ENCODE assay signal across 8 cellular contexts in the genomic region with DNA sequence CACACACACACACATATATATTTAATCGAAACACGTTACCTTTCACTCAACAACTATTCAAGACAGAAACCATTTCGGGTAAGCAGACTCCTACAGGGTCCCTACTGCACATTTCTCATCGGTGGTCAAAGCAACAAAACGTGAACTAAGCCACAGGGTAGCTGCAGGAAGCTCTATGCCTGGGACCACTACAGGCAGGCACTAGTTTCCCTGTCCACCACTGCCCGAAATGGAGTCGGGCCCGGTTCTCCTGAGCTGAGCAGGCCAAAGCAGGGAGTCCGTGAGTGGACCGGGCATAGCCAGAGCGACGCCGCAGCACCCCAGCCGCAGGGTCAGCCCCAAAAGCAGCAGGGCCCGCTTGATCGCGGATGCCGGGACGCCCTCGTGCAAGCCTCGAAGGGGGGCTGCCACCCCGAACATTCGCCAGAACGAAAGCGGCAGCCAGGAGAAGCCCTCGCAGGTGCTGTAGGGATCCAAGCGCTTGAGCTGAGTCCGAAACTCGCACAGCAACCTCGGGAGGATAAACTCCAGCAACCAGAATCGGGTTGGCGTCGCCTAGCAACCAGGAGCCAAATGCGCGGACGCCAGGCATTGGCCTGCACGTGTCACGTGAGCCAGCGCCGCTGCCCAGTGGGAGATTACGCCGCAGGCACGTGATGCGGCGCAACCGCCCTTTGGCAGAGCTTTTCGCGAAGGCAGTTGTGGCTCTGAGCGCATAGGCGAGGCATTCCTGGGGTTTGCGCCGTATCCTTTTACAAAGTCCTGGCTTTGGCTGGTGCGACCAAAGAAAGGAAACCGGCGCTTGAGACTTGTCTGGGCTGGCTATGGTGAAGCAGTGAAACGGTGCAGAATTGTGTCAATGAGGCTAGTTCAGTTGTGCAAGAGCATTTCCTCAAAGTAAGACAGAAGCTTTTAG. TPM values are rescaled to one million over a fixed set of nuclear protein-coding genes. Genes with fewer than 3 reads are reported as not detected.
DNase-seq lines count a peak whose midpoint lies in the region; ATAC-seq, FAIRE-seq and TF ChIP-seq lines count a peak whose summit lies in the region.

No MANE protein-coding gene starts in this region.

- H3K4me3 Mint-ChIP-seq in activated T-helper 2 cell treated with anti-CD3 and anti-CD28 coated beads, Interferon-gamma antibody, Interleukin-2, Interleukin-4, amounts not matched to agents 10 μg/mL and 5 μg/mL and 100 μg/mL, durations not matched to agents 14 hours and 24 hours and 36 hours (ENCODE audit: low read depth): peak overlapping the region; percentile 69
- H3K4me3 Mint-ChIP-seq in naive B cell: peak overlapping the region; percentile 70 to 91 (median 89)

- no peaks in the 10 kb centered on the region for H3K36me3 ChIP-seq in fibroblast of lung (ENCODE audit: control insufficient read depth, insufficient read depth, low read length)

- H3K27me3 Mint-ChIP-seq in activated T-helper 2 cell treated with anti-CD3 and anti-CD28 coated beads, Interferon-gamma antibody, Interleukin-2, Interleukin-4, amounts not matched to agents 10 μg/mL and 5 μg/mL and 100 μg/mL, durations not matched to agents 14 hours and 24 hours and 36 hours (ENCODE audit: low read depth): peaks cover 4% of the 10 kb centered on the region
- H3K27me3 Mint-ChIP-seq in naive B cell: peaks cover 0 to 8% (median 0%) of the 10 kb centered on the region in 3 donors

- H3K4me3 ChIP-seq in fibroblast of lung (replicated peaks in 1 of 4; ENCODE audit: control extremely low read depth in 1 of 4, insufficient read depth in 1 of 4, low read depth in 3 of 4, low read length in 4 of 4): peak overlapping the region; percentile 73 to 93 (median 80)

- H4K20me1 ChIP-seq in fibroblast of lung (ENCODE audit: control insufficient read depth, extremely low read depth, insufficient read depth, low read length): no peaks in the 10 kb centered on the region

- peak overlapping the region; percentile 90 for H3K27ac ChIP-seq in fibroblast of lung (ENCODE audit: insufficient read depth, low read length)

- TF ChIP-seq CTCF in D721Med (IDR thresholded peaks at IDR 0.05; ENCODE audit: insufficient read depth, missing control alignments): no peak
- TF ChIP-seq CTCF in fibroblast of lung (conservative IDR thresholded peaks at IDR 0.05 in 1 of 2, IDR thresholded peaks at IDR 0.05 in 1 of 2; ENCODE audit: low read depth in 1 of 2, low read length in 2 of 2): no peak

- peaks cover 10% of the 10 kb centered on the region for H3K4me1 Mint-ChIP-seq in activated T-helper 2 cell treated with anti-CD3 and anti-CD28 coated beads, Interferon-gamma antibody, Interleukin-2, Interleukin-4, amounts not matched to agents 10 μg/mL and 5 μg/mL and 100 μg/mL, durations not matched to agents 14 hours and 24 hours and 36 hours (ENCODE audit: low read depth)
- peaks cover 9 to 14% (median 12%) of the 10 kb centered on the region in 3 donors for H3K4me1 Mint-ChIP-seq in naive B cell

- no peaks in the 10 kb centered on the region for H3K4me1 ChIP-seq in fibroblast of lung (ENCODE audit: control insufficient read depth, extremely low read depth, insufficient read depth, low read length)

- H3K27me3 ChIP-seq in fibroblast of lung (ENCODE audit: control insufficient read depth, insufficient read depth, low read length): no peaks in the 10 kb centered on the region

- peak overlapping the region; percentile 98 for H3K4me2 ChIP-seq in fibroblast of lung (ENCODE audit: extremely low read depth, insufficient read depth, low read length)

- no peaks in the 10 kb centered on the region for H3K9me3 ChIP-seq in fibroblast of lung (ENCODE audit: control insufficient read depth, insufficient read depth, low read depth, low read length)

- H3K36me3 Mint-ChIP-seq in activated T-helper 2 cell treated with anti-CD3 and anti-CD28 coated beads, Interferon-gamma antibody, Interleukin-2, Interleukin-4, amounts not matched to agents 10 μg/mL and 5 μg/mL and 100 μg/mL, durations not matched to agents 14 hours and 24 hours and 36 hours (ENCODE audit: low read depth): no peaks in the 10 kb centered on the region
- H3K36me3 Mint-ChIP-seq in naive B cell: no peaks in the 10 kb centered on the region

- intact Hi-C loops in activated T-helper 2 cell treated with anti-CD3 and anti-CD28 coated beads, Interferon-gamma antibody, Interleukin-2, Interleukin-4, amounts not matched to agents 10 μg/mL and 5 μg/mL and 100 μg/mL, durations not matched to agents 14 hours and 24 hours and 36 hours (cut with micrococcal nuclease): loop anchor here (2.0 to 5.0 kb wide), 2 partner anchors 137 to 681 kb away; no protein-coding TSS in a partner anchor

- H3K27ac Mint-ChIP-seq in activated T-helper 2 cell treated with anti-CD3 and anti-CD28 coated beads, Interferon-gamma antibody, Interleukin-2, Interleukin-4, amounts not matched to agents 10 μg/mL and 5 μg/mL and 100 μg/mL, durations not matched to agents 14 hours and 24 hours and 36 hours: no peak overlapping the region
- peak overlapping the region; percentile 70 to 96 (median 92) for H3K27ac Mint-ChIP-seq in naive B cell

- FAIRE-seq in D721Med (lab: Jason Lieb, UNC) (no peak), RCC 7860 (lab: Jason Lieb, UNC) (peak; percentile 69)

- peak overlapping the region; percentile 98 for H2AFZ ChIP-seq in fibroblast of lung (ENCODE audit: low read length)

- ATAC-seq in GM21515 (IDR thresholded peaks at IDR 0.05; ENCODE audit: unreplicated experiment): peak; percentile 93
- peak; percentile 98 for ATAC-seq in naive B cell (ENCODE audit: low read depth in 2 of 2)

- peak overlapping the region; percentile 85 for H3K9ac ChIP-seq in fibroblast of lung (ENCODE audit: insufficient read depth, low read length)

- H3K79me2 ChIP-seq in fibroblast of lung (ENCODE audit: control insufficient read depth, insufficient read depth, low read length): no peaks in the 10 kb centered on the region

- DNase-seq in D721Med (ENCODE audit: insufficient read length, low spot score) (peak; percentile 82), HuH-7.5 (ENCODE audit: low spot score) (peak; percentile 95), RCC 7860 (ENCODE audit: low spot score) (peak; percentile 87), fibroblast of lung (ENCODE audit: low read depth in 2 of 2) (peak; percentile 95 to 96), naive B cell (peak; percentile 91)
- DNase-seq in activated T-helper 2 cell treated with anti-CD3 and anti-CD28 coated beads, Interferon-gamma antibody, Interleukin-2, Interleukin-4, amounts not matched to agents 10 μg/mL and 5 μg/mL and 100 μg/mL, durations not matched to agents 14 hours and 24 hours and 36 hours (ENCODE audit: low spot score): peak; percentile 92
- peak; percentile 83 to 88 for DNase-seq in stimulated activated CD8-positive, alpha-beta memory T cell treated with anti-CD3 and anti-CD28 coated beads, Interleukin-7, amount 100 ng/mL, for 4 hours (ENCODE audit: low read depth in 2 of 2)

- peaks cover 7% of the 10 kb centered on the region for H3K9me3 Mint-ChIP-seq in activated T-helper 2 cell treated with anti-CD3 and anti-CD28 coated beads, Interferon-gamma antibody, Interleukin-2, Interleukin-4, amounts not matched to agents 10 μg/mL and 5 μg/mL and 100 μg/mL, durations not matched to agents 14 hours and 24 hours and 36 hours
- H3K9me3 Mint-ChIP-seq in naive B cell: no peaks in the 10 kb centered on the region

RNA-seq across cellular contexts. Expression of a gene that starts 13.9 kb away (rescaled TPM):
- total RNA-seq in activated T-helper 2 cell treated with anti-CD3 and anti-CD28 coated beads, Interferon-gamma antibody, Interleukin-2, Interleukin-4, amounts not matched to agents 10 μg/mL and 5 μg/mL and 100 μg/mL, durations not matched to agents 14 hours and 24 hours and 36 hours: 46.4 and 47.7 TPM in 2 replicates
- 10.8 and 11.7 TPM in 2 replicates for total RNA-seq in fibroblast of lung
- polyA plus RNA-seq in fibroblast of lung (6.4 and 9.3 TPM in 2 replicates), naive B cell (ENCODE audit: low read depth in 6 of 6) (1 to 10 TPM; 2.5 to 7.1 (median 5.7) TPM)
- polyA plus RNA-seq in fibroblast of lung (2012): 4.2 and 6.8 TPM in 2 replicates
- polyA minus RNA-seq in fibroblast of lung (ENCODE audit: low replicate concordance): 12.2 and 13.5 TPM in 2 replicates

RNA-seq across cellular contexts. Expression of a gene that starts 18.5 kb away (rescaled TPM):
- 30.1 and 32.5 TPM in 2 replicates for total RNA-seq in activated T-helper 2 cell treated with anti-CD3 and anti-CD28 coated beads, Interferon-gamma antibody, Interleukin-2, Interleukin-4, amounts not matched to agents 10 μg/mL and 5 μg/mL and 100 μg/mL, durations not matched to agents 14 hours and 24 hours and 36 hours
- total RNA-seq in fibroblast of lung: 1.0 and 1.2 TPM in 2 replicates
- polyA plus RNA-seq in fibroblast of lung (0.52 and 0.53 TPM in 2 replicates), naive B cell (ENCODE audit: low read depth in 6 of 6) (1 to 10 TPM; 2.4 to 7.4 (median 3.8) TPM)
- 0.61 and 1.0 TPM in 2 replicates for polyA plus RNA-seq in fibroblast of lung (2012)
- 1.5 and 2.0 TPM in 2 replicates for polyA minus RNA-seq in fibroblast of lung (ENCODE audit: low replicate concordance)

Comparison
In these comparisons a context has a peak if more than half of its experiments do, and no peak if none do; other contexts are left out.
1. Peak in every context shown above with its lines: DNase-seq, ATAC-seq, H3K4me3 ChIP-seq and H3K27ac ChIP-seq.
2. RNA of a gene that starts 18.5 kb away (total RNA-seq): 30.1 to 32.5 TPM in activated T-helper 2 cell treated with anti-CD3 and anti-CD28 coated beads, Interferon-gamma antibody, Interleukin-2, Interleukin-4, amounts not matched to agents 10 μg/mL and 5 μg/mL and 100 μg/mL, durations not matched to agents 14 hours and 24 hours and 36 hours; 1.0 to 1.2 TPM in fibroblast of lung; every median in the first group is over 10 times any median in the second.